ENCODE assay signal across 9 cellular contexts in the genomic region with DNA sequence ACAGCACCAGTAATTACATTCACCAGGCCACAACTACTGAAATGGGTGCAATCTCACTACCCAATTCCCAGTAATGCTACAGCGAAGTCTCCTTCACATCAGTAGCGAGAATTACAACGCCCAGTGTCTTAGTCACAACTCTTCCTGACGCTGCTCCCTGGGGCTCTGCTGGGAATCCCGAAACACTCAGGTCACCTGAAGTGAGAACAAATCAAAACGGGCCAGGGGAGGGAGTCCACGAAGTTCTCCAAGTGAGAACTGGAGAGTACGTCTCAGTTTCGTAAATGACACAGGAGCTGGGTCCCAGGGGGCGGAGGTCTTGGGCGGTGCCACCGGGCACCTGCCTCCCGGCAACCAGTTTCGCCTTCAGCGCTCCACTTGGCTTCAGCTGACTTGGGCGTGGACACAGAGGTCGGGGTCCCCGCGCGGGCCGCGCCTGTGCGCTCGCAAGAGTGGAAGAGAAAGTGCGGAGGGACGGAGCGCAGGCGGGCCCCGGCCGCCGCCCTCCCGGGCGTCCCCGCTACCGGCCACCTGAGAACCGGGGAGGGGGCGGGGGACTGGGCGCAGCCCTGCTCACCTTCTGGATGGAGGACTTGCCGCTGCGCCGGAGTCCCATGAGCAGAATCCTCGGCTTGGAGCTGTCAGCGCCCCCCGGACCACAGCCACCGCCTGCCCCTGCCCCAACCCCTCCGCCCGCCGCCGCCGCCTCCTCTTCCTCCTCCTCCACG. TPM values are rescaled to one million over a fixed set of nuclear protein-coding genes. Genes with fewer than 3 reads are reported as not detected.
DNase-seq lines count a peak whose midpoint lies in the region; ATAC-seq and TF ChIP-seq lines count a peak whose summit lies in the region.
"Had no signal": no experiment of that assay in that cellular context is flagged by ENCODE, and none has a peak within 500 bp of the region (broad histone marks: within the 10 kb centered on the region; RNA-seq: fewer than 3 reads in every experiment).

No MANE protein-coding gene starts in this region.

- DNase-seq in GDM1 (lab: John Stamatoyannopoulos, UW) = peak; percentile 18
- peak; percentile 10 for DNase-seq in H4 (ENCODE audit: low spot score)
- DNase-seq in LHCN-M2 (ENCODE audit: low read depth) = peak; percentile 47
- peak; percentile 82 for DNase-seq in activated B cell treated with CpG ODN at 0.5 μM for 24 hours
- DNase-seq in choroid plexus epithelial cell (ENCODE audit: low read depth) = peak; percentile 70
- peak; percentile 74 for DNase-seq in left kidney (ENCODE audit: low read depth, low spot score)
- peak; percentile 12 to 44 (median 29) for DNase-seq in stimulated activated CD4-positive, alpha-beta T cell treated with anti-CD3 and anti-CD28 coated beads, Interleukin-1b, Interleukin-23, amount 100 ng/mL, for 24 hours (ENCODE audit: low read depth in 4 of 4, low spot score in 1 of 4)
- DNase-seq in DMS153 (lab: John Stamatoyannopoulos, UW) = no peak

- POLR2A ChIA-PET in activated B cell treated with CpG ODN at 0.5 μM for 24 hours (lab: Charles Lee) = interaction anchor here (0.5 to 1.7 kb wide), 6 partner anchors 11 to 1051 kb away, joined by 3 to 11 read pairs (median 6); a partner anchor contains a TSS

- CTCF ChIA-PET in activated B cell treated with CpG ODN at 0.5 μM for 24 hours (lab: Charles Lee) = no interaction called here

- intact Hi-C loops in activated B cell treated with CpG ODN at 0.5 μM for 24 hours (cut with micrococcal nuclease) = loop anchor here (1.0 to 10.0 kb wide), 9 partner anchors 14 to 1382 kb away; a partner anchor contains a TSS

- peak overlapping the region; percentile 95 for H3K4me3 Mint-ChIP-seq in activated B cell treated with CpG ODN at 0.5 μM for 24 hours

- peaks cover 53% of the 10 kb centered on the region for H3K4me1 Mint-ChIP-seq in activated B cell treated with CpG ODN at 0.5 μM for 24 hours

- H3K27ac Mint-ChIP-seq in activated B cell treated with CpG ODN at 0.5 μM for 24 hours = peak overlapping the region; percentile 93

- H3K4me3 ChIP-seq in choroid plexus epithelial cell (ENCODE audit: low read depth, low read length) = peak overlapping the region; percentile 91

- peak; percentile 54 for ATAC-seq in activated B cell treated with CpG ODN at 0.5 μM for 24 hours (ENCODE audit: low read depth)

- no peaks in the 10 kb centered on the region for H3K27me3 Mint-ChIP-seq in activated B cell treated with CpG ODN at 0.5 μM for 24 hours

- no peak for TF ChIP-seq CTCF in activated B cell treated with CpG ODN at 0.5 μM for 24 hours (IDR thresholded peaks at IDR 0.05)
- TF ChIP-seq CTCF in choroid plexus epithelial cell (conservative IDR thresholded peaks at IDR 0.05; ENCODE audit: low read depth, low read length) = no peak

- H3K9me3 Mint-ChIP-seq in activated B cell treated with CpG ODN at 0.5 μM for 24 hours = no peaks in the 10 kb centered on the region

- peaks cover 59% of the 10 kb centered on the region for H3K36me3 Mint-ChIP-seq in activated B cell treated with CpG ODN at 0.5 μM for 24 hours (ENCODE audit: low read depth)

RNA-seq across cellular contexts. Expression of a gene that starts 0.6 kb away (rescaled TPM):
- total RNA-seq in H4 (2014; rRNA removed; shearing (Covaris generic)) = 13.0 and 17.3 TPM in 2 replicates
- 14.4 and 21.0 TPM in 2 replicates for total RNA-seq in LHCN-M2 (2014; rRNA removed)
- polyA plus RNA-seq in LHCN-M2 (2012) = 29.7 TPM
- 33.7 and 35.9 TPM in 2 replicates for total RNA-seq in activated B cell treated with CpG ODN at 0.5 μM for 24 hours

RNA-seq across cellular contexts. Expression of a gene that starts 14.2 kb away (rescaled TPM):
- total RNA-seq in H4 (2014; rRNA removed; shearing (Covaris generic)) = 40.4 and 53.0 TPM in 2 replicates
- 37.3 and 40.5 TPM in 2 replicates for total RNA-seq in LHCN-M2 (2014; rRNA removed)
- 12.6 TPM for polyA plus RNA-seq in LHCN-M2 (2012)
- 18.6 and 19.2 TPM in 2 replicates for total RNA-seq in activated B cell treated with CpG ODN at 0.5 μM for 24 hours

RNA-seq across cellular contexts. Expression of a gene that starts 22.4 kb away (rescaled TPM):
- not detected in 2 replicates for total RNA-seq in H4 (2014; rRNA removed; shearing (Covaris generic))
- total RNA-seq in LHCN-M2 (2014; rRNA removed) = not detected in 2 replicates
- polyA plus RNA-seq in LHCN-M2 (2012) = not detected
- not detected in 2 replicates for total RNA-seq in activated B cell treated with CpG ODN at 0.5 μM for 24 hours
- total RNA-seq: dermis microvascular lymphatic vessel endothelial cell had no signal
